Comparison of ENCODE assay signal across 8 cellular contexts in the genomic region with DNA sequence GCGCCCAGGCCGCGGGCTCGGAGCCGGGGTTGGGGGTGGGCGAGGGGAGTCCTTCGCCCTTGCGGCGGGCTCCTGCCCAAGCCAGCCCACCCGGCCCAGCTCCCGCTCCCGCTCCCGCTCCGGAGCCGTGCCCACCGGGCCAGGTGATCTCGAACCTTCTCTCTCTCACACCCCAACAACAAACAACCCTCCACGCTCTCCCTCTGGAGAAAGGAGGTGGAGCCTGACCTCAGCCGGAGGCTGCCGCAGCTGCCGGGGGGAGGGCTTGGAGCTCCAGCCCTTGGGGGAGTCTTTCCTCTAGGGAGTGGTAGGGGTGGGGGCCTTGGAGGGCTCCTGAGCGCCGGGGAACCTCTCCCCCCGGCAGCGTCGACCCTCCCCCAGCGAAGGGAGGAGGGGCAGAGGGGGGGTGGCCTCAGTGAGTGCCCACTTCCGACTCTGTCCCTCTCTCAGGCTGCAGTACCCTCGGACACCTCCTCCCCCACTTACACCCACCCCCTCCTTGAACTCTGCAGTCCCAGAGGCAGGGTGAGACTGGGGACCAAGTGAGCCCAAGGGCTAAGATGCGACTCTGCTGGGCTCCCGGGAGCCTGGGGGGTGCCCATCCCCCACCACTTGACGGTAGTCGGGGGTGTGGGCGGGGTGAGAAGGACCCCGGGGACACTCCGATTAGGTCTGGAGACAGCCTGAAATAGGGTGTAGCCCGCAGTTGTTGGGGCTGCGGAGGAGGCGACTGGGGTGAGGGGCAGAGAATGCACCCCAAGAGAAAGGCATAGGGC. TPM values are rescaled to one million over a fixed set of nuclear protein-coding genes. Genes with fewer than 3 reads are reported as not detected.
DNase-seq lines count a peak whose midpoint lies in the region; ATAC-seq and TF ChIP-seq lines count a peak whose summit lies in the region.

No MANE protein-coding gene starts in this region.

- H3K4me3 Mint-ChIP-seq in MCF 10A (ENCODE audit: unreplicated experiment), result peak overlapping the region; percentile 58

- H3K9me3 Mint-ChIP-seq in MCF 10A (ENCODE audit: unreplicated experiment), result no peaks in the 10 kb centered on the region

- H3K36me3 Mint-ChIP-seq in MCF 10A (ENCODE audit: insufficient read depth, unreplicated experiment), result no peaks in the 10 kb centered on the region

- POLR2A ChIA-PET in AG04449 (lab: Yijun Ruan, JAX) (no interaction called here), MCF 10A (lab: Yijun Ruan, JAX) (interaction anchor here (0.6 to 0.9 kb wide), 2 partner anchors 32 to 420 kb away, joined by 3 read pairs; no protein-coding TSS in a partner anchor)

- H3K9me3 ChIP-seq in HAP-1 (no peaks in the 10 kb centered on the region), mucosa of descending colon (no peaks in the 10 kb centered on the region)

- H3K4me3 ChIP-seq in AG04449 (ENCODE audit: low read depth, low read length) (peak overlapping the region; percentile 48), HAP-1 (peak overlapping the region; percentile 2), mucosa of descending colon (no peak overlapping the region)

- in situ Hi-C loops in HAP-1 (cut with MboI; ENCODE audit: low sequenced_read_pairs), result no loop called here

- CTCF ChIA-PET in AG04449 (lab: Yijun Ruan, JAX) (interaction anchor here (0.7 to 2.0 kb wide), 5 partner anchors 14 to 219 kb away, joined by 3 to 9 read pairs (median 5); no protein-coding TSS in a partner anchor), MCF 10A (lab: Yijun Ruan, JAX) (interaction anchor here (0.5 to 0.9 kb wide), 4 partner anchors 10 to 550 kb away, joined by 3 to 4 read pairs (median 3); no protein-coding TSS in a partner anchor)

- H3K4me1 Mint-ChIP-seq in MCF 10A (ENCODE audit: insufficient read depth, unreplicated experiment), result peaks cover 16% of the 10 kb centered on the region

- peak; percentile 20 for ATAC-seq in mucosa of descending colon
- no peak for ATAC-seq in GM21825 (IDR thresholded peaks at IDR 0.05; ENCODE audit: unreplicated experiment)

- H3K4me1 ChIP-seq in HAP-1, result peaks cover 20% of the 10 kb centered on the region
- H3K4me1 ChIP-seq in mucosa of descending colon (ENCODE audit: low read depth), result peaks cover 17% of the 10 kb centered on the region

- peaks cover 22% of the 10 kb centered on the region for H3K27me3 Mint-ChIP-seq in MCF 10A (ENCODE audit: insufficient read depth, unreplicated experiment)

- H3K27me3 ChIP-seq in HAP-1 (ENCODE audit: low read depth), result peaks cover 9% of the 10 kb centered on the region

- DNase-seq in AG04449 (ENCODE audit: low read depth, low spot score), result no peak
- DNase-seq in HAP-1 (ENCODE audit: low spot score in 2 of 2), result peak in 1 of 2 experiments; percentile 36
- DNase-seq in MCF 10A (ENCODE audit: unreplicated experiment), result no peak
- DNase-seq in mucosa of descending colon, result peak; percentile 53 to 69 (median 59)
- no peak for DNase-seq in glomerular visceral epithelial cell (ENCODE audit: extremely low spot score)
- no peak for DNase-seq in HPDE6-E6E7 (ENCODE audit: extremely low spot score)
- no peak for DNase-seq in mesenteric fat pad (ENCODE audit: low spot score)

- no peak for TF ChIP-seq CTCF in AG04449 (IDR thresholded peaks at IDR 0.05; ENCODE audit: insufficient read depth, low read length, missing control alignments)
- TF ChIP-seq CTCF in MCF 10A (IDR thresholded peaks at IDR 0.05; ENCODE audit: unreplicated experiment), result no peak
- no peak for TF ChIP-seq CTCF in mucosa of descending colon (IDR thresholded peaks at IDR 0.05)

- BruUV-seq in MCF 10A (replicated peaks; lab: Mats Ljungman, UMichigan), result no TSS peak

- intact Hi-C loops in MCF 10A (cut with micrococcal nuclease), result no loop called here
- intact Hi-C loops in mucosa of descending colon (cut with DNase I, micrococcal nuclease), result no loop called here

- H3K27ac Mint-ChIP-seq in MCF 10A (ENCODE audit: low read depth, unreplicated experiment), result peak overlapping the region; percentile 57

- H3K36me3 ChIP-seq in HAP-1 (replicated peaks), result no peaks in the 10 kb centered on the region
- no peaks in the 10 kb centered on the region for H3K36me3 ChIP-seq in mucosa of descending colon (ENCODE audit: low read depth)

RNA-seq across cellular contexts. Expression of a gene that starts 4.4 kb away (rescaled TPM):
- 14.9 and 15.1 TPM in 2 replicates for total RNA-seq in MCF 10A (2022)
- total RNA-seq in mucosa of descending colon, result 10 to 100 TPM; 26.9 to 32.2 (median 31.1) TPM
- 16.2 TPM for total RNA-seq in mesenteric fat pad

RNA-seq across cellular contexts. Expression of a gene that starts 30.7 kb away (rescaled TPM):
- total RNA-seq in MCF 10A (2022), result 53.8 and 61.6 TPM in 2 replicates
- total RNA-seq in mucosa of descending colon, result 10 to 100 TPM; 65.8 to 88.3 (median 74.8) TPM
- 45.3 TPM for total RNA-seq in mesenteric fat pad

RNA-seq across cellular contexts. Expression of a gene that starts 34.5 kb away (rescaled TPM):
- 5.8 and 7.3 TPM in 2 replicates for total RNA-seq in MCF 10A (2022)
- total RNA-seq in mucosa of descending colon, result 10 to 100 TPM in 1 of 3 donors, 1 to 10 TPM in 2; 3.5 to 10.5 (median 4.8) TPM
- 10.9 TPM for total RNA-seq in mesenteric fat pad

RNA-seq across cellular contexts. Expression of a gene that starts 53.8 kb away (rescaled TPM):
- total RNA-seq in MCF 10A (2022) (35.2 and 47.4 TPM in 2 replicates), mucosa of descending colon (10 to 100 TPM in 2 of 3 donors, 1 to 10 TPM in 1; 9.4 to 16.4 (median 10.5) TPM), mesenteric fat pad (16.5 TPM)

Comparison
In these comparisons a context has a peak if more than half of its experiments do, and no peak if none do; other contexts are left out.
1. DNase-seq: peak in mucosa of descending colon (3 of 3); none in AG04449 (single experiment), MCF 10A (single experiment), glomerular visceral epithelial cell (single experiment), HPDE6-E6E7 (single experiment) and mesenteric fat pad (single experiment).